Comparison of ENCODE assay signal across 35 cellular contexts in the genomic region with DNA sequence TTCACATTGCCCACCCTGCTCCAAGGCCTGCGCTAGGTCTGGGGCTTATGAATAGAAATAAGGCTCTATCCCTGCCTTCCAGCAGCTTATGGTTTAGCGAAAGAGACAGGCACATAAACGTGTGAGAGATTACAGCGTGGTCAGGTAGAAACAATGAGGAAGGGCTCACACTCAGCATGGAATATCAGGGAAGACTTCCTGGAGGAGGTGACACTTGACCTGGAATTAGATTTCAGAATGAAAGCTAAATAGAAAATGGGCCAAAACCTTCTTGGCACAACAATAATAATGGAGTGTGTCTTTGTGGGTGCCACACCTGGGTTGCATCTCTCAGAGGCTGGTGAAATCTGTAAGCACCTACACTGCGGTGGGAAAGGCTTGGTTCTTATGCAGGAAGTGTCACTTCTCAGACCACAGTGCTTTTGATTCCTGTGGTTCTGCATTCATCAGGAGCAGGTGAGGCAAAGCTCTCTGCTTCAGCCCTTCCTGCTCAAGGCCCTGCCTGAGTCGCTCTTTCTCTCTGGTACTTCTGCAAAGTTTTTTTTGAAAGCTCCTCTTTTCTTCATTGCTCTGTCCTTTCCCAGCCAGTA.
"Had no signal": no experiment of that assay in that cellular context is flagged by ENCODE, and none has a peak within 500 bp of the region (broad histone marks: within the 10 kb centered on the region; RNA-seq: fewer than 3 reads in every experiment).

No MANE protein-coding gene starts in this region.

- H3K4me3 Mint-ChIP-seq: activated B cell treated with CpG ODN at 0.5 μM for 24 hours; activated CD4-positive, alpha-beta memory T cell treated with anti-CD3 and anti-CD28 coated beads for 36 hours; activated CD4-positive, alpha-beta T cell treated with anti-CD3 and anti-CD28 coated beads, Interleukin-2, amount 10 ng/mL, durations not matched to agents 24 days and 14 days; activated CD8-positive, alpha-beta T cell treated with anti-CD3 and anti-CD28 coated beads for 36 hours; activated naive CD4-positive, alpha-beta T cell treated with anti-CD3 and anti-CD28 coated beads for 36 hours; activated naive CD8-positive, alpha-beta T cell treated with anti-CD3 and anti-CD28 coated beads for 36 hours; activated T-cell treated with anti-CD3 and anti-CD28 coated beads, Interleukin-2, amount 50 U/mL, for 4 hours; activated T-cell treated with anti-CD3 and anti-CD28 coated beads, Interleukin-2, amount 50 U/mL, for 72 hours; activated T-helper 1 cell treated with anti-CD3 and anti-CD28 coated beads, Interleukin-12 subunit alpha, Interleukin-12 subunit beta, Interleukin-2, Interleukin-4 antibody, amounts not matched to agents 30 ng/mL and 10 ng/mL and 1 ng/mL, durations not matched to agents 14 hours and 24 hours and 36 hours; activated T-helper 17 cell treated with anti-CD3 and anti-CD28 coated beads, Interleukin-2, amount 50 U/mL, for 72 hours; T-helper 1 cell treated with Interleukin-12 subunit alpha and Interleukin-12 subunit beta and Interleukin-4 antibody, amounts not matched to agents 30 μg/mL and 1 μg/mL, for 36 hours; T-helper 2 cell treated with Interferon-gamma antibody and Interleukin-4, amounts not matched to agents 5 μg/mL and 100 μg/mL, for 36 hours had no signal

- H3K36me3 Mint-ChIP-seq: activated CD4-positive, alpha-beta memory T cell treated with anti-CD3 and anti-CD28 coated beads for 36 hours; activated naive CD4-positive, alpha-beta T cell treated with anti-CD3 and anti-CD28 coated beads, Interleukin-2, amount 50 U/mL, for 72 hours; activated naive CD8-positive, alpha-beta T cell treated with anti-CD3 and anti-CD28 coated beads for 36 hours had no signal

- ATAC-seq: activated CD8-positive, alpha-beta T cell treated with anti-CD3 and anti-CD28 coated beads for 36 hours; activated naive CD4-positive, alpha-beta T cell treated with anti-CD3 and anti-CD28 coated beads, Interleukin-2, amount 50 U/mL, for 72 hours; activated T-cell treated with anti-CD3 and anti-CD28 coated beads, Interleukin-2, amount 50 U/mL, for 4 hours; activated T-cell treated with anti-CD3 and anti-CD28 coated beads, Interleukin-2, amount 50 U/mL, for 72 hours; activated T-helper 17 cell treated with anti-CD3 and anti-CD28 coated beads, Interleukin-2, amount 50 U/mL, for 72 hours; body of pancreas had no signal

- H3K9me3 ChIP-seq: adrenal gland, body of pancreas, breast epithelium had no signal

- H3K27ac Mint-ChIP-seq: activated B cell treated with CpG ODN at 0.5 μM for 24 hours; activated CD4-positive, alpha-beta memory T cell treated with anti-CD3 and anti-CD28 coated beads for 36 hours; activated CD4-positive, alpha-beta T cell treated with anti-CD3 and anti-CD28 coated beads, Interleukin-2, amount 10 ng/mL, durations not matched to agents 24 days and 14 days; activated CD8-positive, alpha-beta T cell treated with anti-CD3 and anti-CD28 coated beads for 36 hours; activated naive CD4-positive, alpha-beta T cell treated with anti-CD3 and anti-CD28 coated beads for 36 hours; activated naive CD8-positive, alpha-beta T cell treated with anti-CD3 and anti-CD28 coated beads for 36 hours; activated T-cell treated with anti-CD3 and anti-CD28 coated beads, Interleukin-2, amount 50 U/mL, for 72 hours; activated T-helper 1 cell treated with anti-CD3 and anti-CD28 coated beads, Interleukin-12 subunit alpha, Interleukin-12 subunit beta, Interleukin-2, Interleukin-4 antibody, amounts not matched to agents 30 ng/mL and 10 ng/mL and 1 ng/mL, durations not matched to agents 14 hours and 24 hours and 36 hours; activated T-helper 17 cell treated with anti-CD3 and anti-CD28 coated beads, Interleukin-2, amount 50 U/mL, for 72 hours; T-helper 1 cell treated with Interleukin-12 subunit alpha and Interleukin-12 subunit beta and Interleukin-4 antibody, amounts not matched to agents 30 μg/mL and 1 μg/mL, for 36 hours; T-helper 2 cell treated with Interferon-gamma antibody and Interleukin-4, amounts not matched to agents 5 μg/mL and 100 μg/mL, for 36 hours had no signal

- H3K9me3 Mint-ChIP-seq: activated CD4-positive, alpha-beta memory T cell treated with anti-CD3 and anti-CD28 coated beads for 36 hours; activated CD4-positive, alpha-beta T cell treated with anti-CD3 and anti-CD28 coated beads, Interleukin-2, amount 10 ng/mL, durations not matched to agents 24 days and 14 days; activated CD8-positive, alpha-beta T cell treated with anti-CD3 and anti-CD28 coated beads for 36 hours; activated naive CD4-positive, alpha-beta T cell treated with anti-CD3 and anti-CD28 coated beads for 36 hours; activated naive CD8-positive, alpha-beta T cell treated with anti-CD3 and anti-CD28 coated beads for 36 hours; activated T-cell treated with anti-CD3 and anti-CD28 coated beads, Interleukin-2, amount 50 U/mL, for 72 hours; activated T-helper 1 cell treated with anti-CD3 and anti-CD28 coated beads, Interleukin-12 subunit alpha, Interleukin-12 subunit beta, Interleukin-2, Interleukin-4 antibody, amounts not matched to agents 30 ng/mL and 10 ng/mL and 1 ng/mL, durations not matched to agents 14 hours and 24 hours and 36 hours; activated T-helper 17 cell treated with anti-CD3 and anti-CD28 coated beads, Interleukin-2, amount 50 U/mL, for 72 hours; T-helper 1 cell treated with Interleukin-12 subunit alpha and Interleukin-12 subunit beta and Interleukin-4 antibody, amounts not matched to agents 30 μg/mL and 1 μg/mL, for 36 hours; T-helper 2 cell treated with Interferon-gamma antibody and Interleukin-4, amounts not matched to agents 5 μg/mL and 100 μg/mL, for 36 hours had no signal

- H3K4me1 Mint-ChIP-seq: activated B cell treated with CpG ODN at 0.5 μM for 24 hours; activated CD4-positive, alpha-beta T cell treated with anti-CD3 and anti-CD28 coated beads, Interleukin-2, amount 10 ng/mL, durations not matched to agents 24 days and 14 days; activated naive CD8-positive, alpha-beta T cell treated with anti-CD3 and anti-CD28 coated beads for 36 hours; activated T-helper 17 cell treated with anti-CD3 and anti-CD28 coated beads, Interleukin-2, amount 50 U/mL, for 72 hours had no signal

- H3K27me3 ChIP-seq: adrenal gland, body of pancreas, brain microvascular endothelial cell had no signal

- H3K27me3 Mint-ChIP-seq: activated B cell treated with CpG ODN at 0.5 μM for 24 hours; activated CD4-positive, alpha-beta T cell treated with anti-CD3 and anti-CD28 coated beads, Interleukin-2, amount 10 ng/mL, durations not matched to agents 24 days and 14 days had no signal

- H3K4me3 ChIP-seq: adrenal gland, body of pancreas, breast epithelium had no signal

- DNase-seq: activated B cell treated with CpG ODN at 0.5 μM for 24 hours; activated CD4-positive, alpha-beta memory T cell treated with anti-CD3 and anti-CD28 coated beads for 36 hours; activated CD4-positive, alpha-beta T cell treated with anti-CD3 and anti-CD28 coated beads for 4 hours; activated CD4-positive, alpha-beta T cell treated with anti-CD3 and anti-CD28 coated beads, Interleukin-2, amount 10 ng/mL, durations not matched to agents 24 days and 14 days; activated CD4-positive, alpha-beta T cell treated with anti-CD3 and anti-CD28 coated beads, Interleukin-2, amount 50 U/mL, for 1 hour; activated CD4-positive, alpha-beta T cell treated with anti-CD3 and anti-CD28 coated beads, Interleukin-2, amount 50 U/mL, for 4 hours; activated CD4-positive, CD25-positive, alpha-beta regulatory T cell treated with anti-CD3 and anti-CD28 coated beads, Interleukin-2, amount 50 U/mL, for 72 hours; activated CD8-positive, alpha-beta memory T cell treated with anti-CD3 and anti-CD28 coated beads, Interleukin-2, amount 50 U/mL, for 4 hours; activated CD8-positive, alpha-beta T cell treated with anti-CD3 and anti-CD28 coated beads for 36 hours; activated effector memory CD4-positive, alpha-beta T cell treated with anti-CD3 and anti-CD28 coated beads, Interleukin-2, amount 50 U/mL, for 16 hours; activated gamma-delta T cell treated with Interleukin-2 at 50 U/mL for 16 hours; activated naive CD4-positive, alpha-beta T cell; activated naive CD4-positive, alpha-beta T cell treated with anti-CD3 and anti-CD28 coated beads for 36 hours; activated naive CD4-positive, alpha-beta T cell treated with anti-CD3 and anti-CD28 coated beads, Interleukin-2, amount 50 U/mL, for 16 hours; activated naive CD8-positive, alpha-beta T cell treated with anti-CD3 and anti-CD28 coated beads for 36 hours; activated T-cell treated with anti-CD3 and anti-CD28 coated beads for 4 hours; activated T-cell treated with anti-CD3 and anti-CD28 coated beads, Interleukin-2, amount 50 U/mL, for 1 hour; activated T-cell treated with anti-CD3 and anti-CD28 coated beads, Interleukin-2, amount 50 U/mL, for 4 hours; activated T-cell treated with anti-CD3 and anti-CD28 coated beads, Interleukin-2, amount 50 U/mL, for 72 hours; adrenal gland; amniotic stem cell; aorta; body of pancreas; brain microvascular endothelial cell; central memory CD4-positive, alpha-beta T cell; T-helper 1 cell; T-helper 2 cell; T-helper 9 cell had no signal

- H3K4me1 ChIP-seq: adrenal gland, body of pancreas, breast epithelium had no signal

- H3K27ac ChIP-seq: adrenal gland, body of pancreas, brain microvascular endothelial cell, breast epithelium, VCaP had no signal

- H3K36me3 ChIP-seq: adrenal gland, brain microvascular endothelial cell, breast epithelium had no signal
